ENCODE assay signal across 2 cellular contexts in genomic region chr19:10189631-10190425, GRCh38.
TF ChIP-seq lines count a peak whose summit lies in the region.

No MANE protein-coding gene starts in this region.

TF ChIP-seq in K562, 482 proteins besides CTCF, POLR2A, EP300 and RAD21 (continued from another document):
- TF ChIP-seq HMBOX1 (IDR thresholded peaks at IDR 0.05) (no peak), ZBTB34 (CRISPR knock-in tag; IDR thresholded peaks at IDR 0.05) (no peak), ESRRB (CRISPR knock-in tag; IDR thresholded peaks at IDR 0.05; ENCODE audit: borderline replicate concordance) (no peak), SOX6 (IDR thresholded peaks at IDR 0.05) (no peak), ZNF407 (IDR thresholded peaks at IDR 0.05; ENCODE audit: low read depth) (no peak), KLF16 (IDR thresholded peaks at IDR 0.05) (no peak), ATF3 (IDR thresholded peaks at IDR 0.05) (no peak), ATF3 (CRISPR knock-in tag; conservative IDR thresholded peaks at IDR 0.05) (no peak), ZNF77 (CRISPR knock-in tag; IDR thresholded peaks at IDR 0.05) (no peak), LARP7 (IDR thresholded peaks at IDR 0.05) (no peak), RFX5 (IDR thresholded peaks at IDR 0.05; ENCODE audit: low read depth, low read length) (no peak), ZNF780A (CRISPR knock-in tag; IDR thresholded peaks at IDR 0.05) (no peak), TCF7L2 (IDR thresholded peaks at IDR 0.05; ENCODE audit: low read depth, low read length) (no peak), HNRNPH1 (optimal IDR thresholded peaks at IDR 0.05; ENCODE audit: low read depth, low read length) (no peak)

TF ChIP-seq in HEK293T, 16 proteins besides CTCF, POLR2A, EP300 and RAD21 (continued from another document):
- no peak for TF ChIP-seq PKNOX1 (IDR thresholded peaks at IDR 0.05)
- no peak for TF ChIP-seq FOXK2 (IDR thresholded peaks at IDR 0.05)
- no peak for TF ChIP-seq SUZ12 (IDR thresholded peaks at IDR 0.05)
- no peak for TF ChIP-seq ZNF384 (IDR thresholded peaks at IDR 0.05)
- TF ChIP-seq L3MBTL2 (conservative IDR thresholded peaks at IDR 0.05), result no peak
- TF ChIP-seq LEF1 (IDR thresholded peaks at IDR 0.05; ENCODE audit: borderline replicate concordance), result no peak
